Comparison of ENCODE assay signal across 9 cellular contexts in genomic region chr2:218805627-218806026, GRCh38. TPM values are rescaled to one million over a fixed set of nuclear protein-coding genes. Genes with fewer than 3 reads are reported as not detected.
DNase-seq lines count a peak whose midpoint lies in the region; ATAC-seq, FAIRE-seq and TF ChIP-seq lines count a peak whose summit lies in the region.
"Had no signal": no experiment of that assay in that cellular context is flagged by ENCODE, and none has a peak within 500 bp of the region (broad histone marks: within the 10 kb centered on the region; RNA-seq: fewer than 3 reads in every experiment).

No MANE protein-coding gene starts in this region.

- no peak for TF ChIP-seq CTCF in HL-60 (IDR thresholded peaks at IDR 0.05; ENCODE audit: insufficient read depth, low read length)
- no peak for TF ChIP-seq CTCF in GM12878 (IDR thresholded peaks at IDR 0.05 in 2 of 3, conservative IDR thresholded peaks at IDR 0.05 in 1 of 3; ENCODE audit: control insufficient read depth in 2 of 3, extremely low read depth in 1 of 3, insufficient read depth in 1 of 3, low read depth in 3 of 3, low read length in 3 of 3)
- TF ChIP-seq CTCF in tibial artery (IDR thresholded peaks at IDR 0.05), result no peak

- TF ChIP-seq POLR2A in GM12878 (IDR thresholded peaks at IDR 0.05; ENCODE audit: low read depth, low read length), result no peak

- CTCF ChIA-PET in GM12878 (lab: Yijun Ruan, JAX), result interaction anchor here (0.7 kb wide), 1 partner anchor 15 kb away, joined by 3 read pairs; no protein-coding TSS in a partner anchor

- H3K36me3 ChIP-seq in GM12878 (ENCODE audit: control insufficient read depth in 2 of 2, insufficient read depth in 2 of 2, low read length in 1 of 2) (no peaks in the 10 kb centered on the region), tibial artery (peaks cover 0 to 4% (median 0%) of the 10 kb centered on the region in 3 donors)

- TF ChIP-seq RAD21 in GM12878 (IDR thresholded peaks at IDR 0.05; ENCODE audit: insufficient read depth, low read depth, low read length), result no peak

- no peaks in the 10 kb centered on the region for H3K4me1 ChIP-seq in GM12878 (ENCODE audit: control insufficient read depth, insufficient read depth, low read length)
- H3K4me1 ChIP-seq in tibial artery, result peaks cover 0 to 25% (median 15%) of the 10 kb centered on the region in 4 donors

- WGBS in GM12878 (ENCODE audit: insufficient coverage, insufficient replicate concordance, low lambda C conversion rate, missing lambda C conversion rate), result 5% methylated on average over 3 of the region's 3 CpGs

- TF ChIP-seq EP300 in GM12878 (IDR thresholded peaks at IDR 0.05; ENCODE audit: borderline replicate concordance in 1 of 2, control insufficient read depth in 1 of 2, low read depth in 2 of 2, low read length in 2 of 2), result no peak

- POLR2A ChIA-PET in GM12878 (lab: Charles Lee), result no interaction called here

- in situ Hi-C loops in GM12878 (cut with MboI), result no loop called here

- no peaks in the 10 kb centered on the region for H4K20me1 ChIP-seq in GM12878 (ENCODE audit: control insufficient read depth, insufficient read depth)

- peak overlapping the region; percentile 59; the same call in 1 of the 2 replicates for H3K4me2 ChIP-seq in GM12878 (ENCODE audit: control insufficient read depth, insufficient read depth)

- no peaks in the 10 kb centered on the region for H3K79me2 ChIP-seq in GM12878 (ENCODE audit: control insufficient read depth, insufficient read depth, low read length)

- DNase-seq in HL-60 (ENCODE audit: low read depth in 1 of 2, low spot score in 1 of 2) (no peak), GM12878 (ENCODE audit: low read depth, low spot score) (peak; percentile 27), kidney tubule cell (ENCODE audit: low spot score) (peak; percentile 28), tibial artery (no peak), GM19240 (ENCODE audit: insufficient read length, low spot score) (no peak), NOMO-1 (lab: John Stamatoyannopoulos, UW; ENCODE audit: unreplicated experiment in 2 of 2) (no peak), LoVo (ENCODE audit: low spot score) (no peak)
- DNase-seq: activated CD8-positive, alpha-beta memory T cell treated with anti-CD3 and anti-CD28 coated beads for 24 hours had no signal

- no peak for FAIRE-seq in GM12878 (lab: Jason Lieb, UNC)

- H3K4me3 ChIP-seq in HL-60 (replicated peaks; ENCODE audit: insufficient read depth, low read length) (no peak overlapping the region), GM12878 (no peak overlapping the region), tibial artery (peak overlapping the region in 1 of 2 donors; percentile 4)

- RAD21 ChIA-PET in GM12878 (lab: Charles Lee; ENCODE audit: unreplicated experiment), result no interaction called here

- intact Hi-C loops in GM12878 (cut with micrococcal nuclease; ENCODE audit: unreplicated experiment) (no loop called here), tibial artery (cut with DNase I; ENCODE audit: low total_unique reads) (no loop called here)

- ATAC-seq in GM12878, result peak; percentile 84
- no peak for ATAC-seq in GM18520 (IDR thresholded peaks at IDR 0.05; ENCODE audit: unreplicated experiment)

- H3K9me3 ChIP-seq in GM12878 (replicated peaks; ENCODE audit: control insufficient read depth, insufficient read depth, low read length) (no peaks in the 10 kb centered on the region; the same call in none of the 3 replicates), tibial artery (peaks cover 0 to 4% (median 0%) of the 10 kb centered on the region in 3 donors)

- SMC1A ChIA-PET in GM12878 (lab: Charles Lee; ENCODE audit: uncharacterized antibody, unreplicated experiment), result no interaction called here

- peak overlapping the region; percentile 45 for H2AFZ ChIP-seq in GM12878 (ENCODE audit: control insufficient read depth, low read depth, low read length)

- H3K9ac ChIP-seq in GM12878 (ENCODE audit: control insufficient read depth, insufficient read depth, low read length), result peak overlapping the region; percentile 10; the same call in 1 of the 2 replicates

- H3K27me3 ChIP-seq in HL-60 (ENCODE audit: insufficient read depth, poor library complexity, severe bottlenecking) (no peaks in the 10 kb centered on the region), GM12878 (replicated peaks in 1 of 2; ENCODE audit: control insufficient read depth in 2 of 2, insufficient read depth in 2 of 2, low read length in 1 of 2) (no peaks in the 10 kb centered on the region), tibial artery (no peaks in the 10 kb centered on the region)

- H3K27ac ChIP-seq in HL-60 (replicated peaks) (peak overlapping the region; percentile 60), GM12878 (ENCODE audit: control insufficient read depth, insufficient read depth) (peak overlapping the region; percentile 64), tibial artery (peak overlapping the region; percentile 72 to 79)

- BruUV-seq in GM12878 (replicated peaks; lab: Mats Ljungman, UMichigan), result no TSS peak

TF ChIP-seq in GM12878, 131 proteins besides CTCF, POLR2A, EP300 and RAD21 (continues in another document):
- no peak for TF ChIP-seq SREBF2 (IDR thresholded peaks at IDR 0.05; ENCODE audit: low read length)
- TF ChIP-seq ATF2 (IDR thresholded peaks at IDR 0.05; ENCODE audit: low read length), result 0 out of 2 replicates have a peak, but pooled peaks have one; percentile 30

RNA-seq across cellular contexts. Expression of gene CYP27A1, which starts 23.7 kb away (rescaled TPM):
- 0.27 and 0.79 TPM in 2 replicates for total RNA-seq in GM12878 (2013; cell fraction: nucleolus; rRNA removed)
- total RNA-seq in GM12878 (2014; rRNA removed) (0.28 and 0.60 TPM in 2 replicates), GM12878 (2014; rRNA removed; fragmentation: Illumina TruSeq; extraction: Trizol) (not detected in 2 replicates), GM12878 (2021) (0.61 and 0.72 TPM in 2 replicates)
- not detected for polyA plus RNA-seq in GM12878 (2011; ENCODE audit: low read depth)
- polyA plus RNA-seq in GM12878 (2011; rRNA removed) (0.11 and 0.19 TPM in 2 replicates), GM12878 (2014; fragmentation: Illumina TruSeq; extraction: Trizol) (0.22 TPM in 1 of 2 replicates, not detected in the other), GM12878 (2014; fragmentation: Nextera tagmentation; extraction: Ambion mirVana) (under 1 TPM in 1 of 2 experiments, not detected in 1; 0.13 TPM), GM12878 (2014; rRNA removed) (0.10 and 0.35 TPM in 2 replicates), GM12878 (2016; fragmentation: Nextera tagmentation; extraction: Ambion mirVana) (under 1 TPM; 0.12 to 0.14 TPM)
- 0.32 and 0.34 TPM in 2 replicates for polyA plus RNA-seq in GM12878 (2011; cell fraction: cytosol; rRNA removed)
- polyA plus RNA-seq in GM12878 (2011; cell fraction: nucleus; rRNA removed), result 0.16 and 0.28 TPM in 2 replicates
- 0.27 and 0.43 TPM in 2 replicates for polyA plus RNA-seq in GM12878 (2012)
- polyA minus RNA-seq in GM12878 (2011; rRNA and poly(A)+ RNA removed), result 0.21 TPM in 1 of 2 replicates, not detected in the other
- not detected in 2 replicates for polyA minus RNA-seq in GM12878 (2011; cell fraction: cytosol; rRNA and poly(A)+ RNA removed)
- not detected in 2 replicates for polyA minus RNA-seq in GM12878 (2011; cell fraction: nucleus; rRNA and poly(A)+ RNA removed)

RNA-seq across cellular contexts. Expression of gene PRKAG3, which starts 26.0 kb away (rescaled TPM):
- 0.17 TPM in 1 of 2 replicates, not detected in the other for total RNA-seq in GM12878 (2013; cell fraction: nucleolus; rRNA removed)
- total RNA-seq in GM12878 (2014; rRNA removed), result 0.06 TPM in 1 of 2 replicates, not detected in the other
- not detected in 2 replicates for total RNA-seq in GM12878 (2014; rRNA removed; fragmentation: Illumina TruSeq; extraction: Trizol)
- total RNA-seq in GM12878 (2021), result not detected in 2 replicates
- polyA plus RNA-seq in GM12878 (2011; ENCODE audit: low read depth), result not detected
- polyA plus RNA-seq in GM12878 (2011; rRNA removed), result 0.04 TPM in 1 of 2 replicates, not detected in the other
- 0.04 TPM in 1 of 2 replicates, not detected in the other for polyA plus RNA-seq in GM12878 (2011; cell fraction: cytosol; rRNA removed)
- 0.46 and 0.56 TPM in 2 replicates for polyA plus RNA-seq in GM12878 (2011; cell fraction: nucleus; rRNA removed)
- polyA plus RNA-seq in GM12878 (2012), result not detected in 2 replicates
- polyA plus RNA-seq in GM12878 (2014; fragmentation: Illumina TruSeq; extraction: Trizol), result 0.10 TPM in 1 of 2 replicates, not detected in the other
- polyA plus RNA-seq in GM12878 (2014; fragmentation: Nextera tagmentation; extraction: Ambion mirVana), result not detected
- 0.12 TPM in 1 of 2 replicates, not detected in the other for polyA plus RNA-seq in GM12878 (2014; rRNA removed)
- polyA plus RNA-seq in GM12878 (2016; fragmentation: Nextera tagmentation; extraction: Ambion mirVana), result not detected
- 0.15 TPM in 1 of 2 replicates, not detected in the other for polyA minus RNA-seq in GM12878 (2011; rRNA and poly(A)+ RNA removed)
- not detected in 2 replicates for polyA minus RNA-seq in GM12878 (2011; cell fraction: cytosol; rRNA and poly(A)+ RNA removed)
- not detected in 2 replicates for polyA minus RNA-seq in GM12878 (2011; cell fraction: nucleus; rRNA and poly(A)+ RNA removed)

RNA-seq across cellular contexts. Expression of gene WNT6, which starts 54.0 kb away (rescaled TPM):
- total RNA-seq in GM12878 (2013; cell fraction: nucleolus; rRNA removed), result not detected in 2 replicates
- total RNA-seq in GM12878 (2014; rRNA removed) (0.11 TPM in 1 of 2 replicates, not detected in the other), GM12878 (2014; rRNA removed; fragmentation: Illumina TruSeq; extraction: Trizol) (not detected in 2 replicates), GM12878 (2021) (0.44 TPM in 1 of 2 replicates, not detected in the other)
- polyA plus RNA-seq in GM12878 (2011; ENCODE audit: low read depth), result not detected
- polyA plus RNA-seq in GM12878 (2011; rRNA removed) (0.06 and 0.15 TPM in 2 replicates), GM12878 (2014; fragmentation: Illumina TruSeq; extraction: Trizol) (not detected in 2 replicates), GM12878 (2014; fragmentation: Nextera tagmentation; extraction: Ambion mirVana) (not detected), GM12878 (2014; rRNA removed) (0.22 TPM in 1 of 2 replicates, not detected in the other), GM12878 (2016; fragmentation: Nextera tagmentation; extraction: Ambion mirVana) (under 1 TPM in 1 of 2 experiments, not detected in 1; 0.29 TPM)
- 0.40 and 0.72 TPM in 2 replicates for polyA plus RNA-seq in GM12878 (2011; cell fraction: cytosol; rRNA removed)
- 1.4 and 1.7 TPM in 2 replicates for polyA plus RNA-seq in GM12878 (2011; cell fraction: nucleus; rRNA removed)
- 0.10 TPM in 1 of 2 replicates, not detected in the other for polyA plus RNA-seq in GM12878 (2012)
- polyA minus RNA-seq in GM12878 (2011; rRNA and poly(A)+ RNA removed), result not detected in 2 replicates
- 0.52 and 0.67 TPM in 2 replicates for polyA minus RNA-seq in GM12878 (2011; cell fraction: cytosol; rRNA and poly(A)+ RNA removed)
- polyA minus RNA-seq in GM12878 (2011; cell fraction: nucleus; rRNA and poly(A)+ RNA removed), result 0.48 and 0.77 TPM in 2 replicates

Comparison
In these comparisons a context has a peak if more than half of its experiments do, and no peak if none do; other contexts are left out.
1. DNase-seq: peak in GM12878 (single experiment) and kidney tubule cell (single experiment); none in HL-60 (0 of 2), tibial artery (0 of 2), GM19240 (single experiment), NOMO-1 (0 of 2) and LoVo (single experiment).
2. Peak in every context shown above with its lines, with median percentiles within 50 percentile points of each other: H3K27ac ChIP-seq.